16 cellular contexts compared by ENCODE assay signal in genomic region chr5:51433052-51433710, GRCh38. TPM values are rescaled to one million over a fixed set of nuclear protein-coding genes. Genes with fewer than 3 reads are reported as not detected.
"Had no signal": no experiment of that assay in that cellular context is flagged by ENCODE, and none has a peak within 500 bp of the region (broad histone marks: within the 10 kb centered on the region; RNA-seq: fewer than 3 reads in every experiment).

No MANE protein-coding gene starts in this region.

- FAIRE-seq: kidney had no signal

- H3K36me3 ChIP-seq: brain microvascular endothelial cell, gastroesophageal sphincter, ovary, thyroid gland, vagina, WERI-Rb-1 had no signal

- H3K27ac ChIP-seq: brain microvascular endothelial cell, dorsolateral prefrontal cortex, gastroesophageal sphincter, ovary, thyroid gland, vagina, WERI-Rb-1 had no signal

- H3K27me3 ChIP-seq: brain microvascular endothelial cell, gastroesophageal sphincter, ovary, thyroid gland, vagina had no signal

- H3K4me1 ChIP-seq: gastroesophageal sphincter, thyroid gland, vagina had no signal

- H3K9me3 ChIP-seq: gastroesophageal sphincter, ovary, thyroid gland, vagina had no signal

- ATAC-seq: activated CD4-positive, alpha-beta T cell treated with anti-CD3 and anti-CD28 coated beads for 36 hours; gastroesophageal sphincter had no signal

- H3K4me3 ChIP-seq: dorsolateral prefrontal cortex, gastroesophageal sphincter, ovary, thyroid gland, vagina had no signal

- DNase-seq: activated CD4-positive, alpha-beta memory T cell treated with anti-CD3 and anti-CD28 coated beads, Interleukin-2, amount 10 ng/mL, durations not matched to agents 7 days and 5 days; activated CD4-positive, alpha-beta T cell treated with anti-CD3 and anti-CD28 coated beads for 36 hours; activated gamma-delta T cell; activated T-cell treated with anti-CD3 and anti-CD28 coated beads, Interleukin-2, amount 50 U/mL, for 48 hours; amygdala; brain microvascular endothelial cell; dorsolateral prefrontal cortex; kidney; ovary; thyroid gland; WERI-Rb-1 had no signal

RNA-seq across cellular contexts. Expression of gene ISL1, which starts 49.9 kb away (rescaled TPM):
- total RNA-seq: activated CD4-positive, alpha-beta memory T cell treated with anti-CD3 and anti-CD28 coated beads, Interleukin-2, amount 10 ng/mL, durations not matched to agents 7 days and 5 days; activated CD4-positive, alpha-beta T cell treated with anti-CD3 and anti-CD28 coated beads for 36 hours; chondrocyte; dorsolateral prefrontal cortex; fibroblast of lung; kidney; myocyte; ovary had no signal
